1 cellular context compared by ENCODE assay signal in the genomic region with DNA sequence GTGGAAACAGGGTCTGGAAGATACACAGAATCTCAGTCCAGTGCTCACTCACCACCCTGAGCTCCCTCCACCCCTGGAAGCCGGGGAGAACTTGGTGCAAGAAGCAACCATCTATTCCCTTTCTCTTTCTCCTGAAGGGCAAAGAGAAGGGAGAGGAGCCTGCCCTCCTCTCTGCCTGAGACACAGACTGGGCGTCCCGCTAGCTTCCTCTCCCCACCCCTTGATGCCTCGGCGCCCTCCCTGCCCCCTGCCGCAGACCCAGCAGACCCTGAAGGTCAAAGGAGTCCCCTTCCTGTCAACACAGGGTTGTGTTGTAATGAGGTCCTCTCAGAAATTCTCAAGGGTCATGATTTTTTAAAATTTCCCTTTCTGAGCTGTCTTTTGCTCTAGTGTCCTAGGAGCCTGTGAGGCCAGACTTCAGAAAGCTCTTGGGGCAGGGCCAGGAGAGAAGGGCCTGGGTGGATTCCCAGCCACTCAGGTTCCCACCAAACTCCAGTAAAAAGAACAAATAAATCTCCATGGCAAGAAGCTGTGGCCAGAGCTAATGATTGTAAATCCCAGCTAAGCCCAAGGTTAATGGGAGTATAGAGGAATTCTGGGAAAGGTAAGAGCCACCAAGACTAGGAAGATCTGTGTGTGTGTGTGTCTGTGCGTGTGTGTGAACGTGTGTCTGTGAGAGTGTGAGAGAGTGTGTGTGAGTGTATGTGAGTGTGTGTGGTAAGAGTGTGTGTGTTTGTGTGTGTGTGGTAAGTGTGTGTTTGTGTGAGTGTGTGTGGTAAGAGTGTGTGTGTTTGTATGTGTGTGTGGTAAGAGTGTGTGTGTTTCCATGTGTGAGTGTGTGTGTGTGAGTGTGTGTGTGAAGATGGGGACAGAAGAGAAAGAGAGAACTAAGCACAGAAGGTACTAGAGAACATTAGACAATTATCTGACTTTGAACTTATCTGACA.
TF ChIP-seq lines count a peak whose summit lies in the region.

No MANE protein-coding gene starts in this region.

TF ChIP-seq in HepG2, 621 proteins besides CTCF, POLR2A, EP300 and RAD21 (continued from another document and continues in another):
- TF ChIP-seq HOMEZ (CRISPR knock-in tag; IDR thresholded peaks at IDR 0.05; ENCODE audit: low read depth) = no peak
- TF ChIP-seq PRMT3 (CRISPR knock-in tag; IDR thresholded peaks at IDR 0.05; ENCODE audit: borderline replicate concordance, low read depth) = no peak
- TF ChIP-seq BRCA1 (CRISPR knock-in tag; IDR thresholded peaks at IDR 0.05) = no peak
- TF ChIP-seq ZHX1 (CRISPR knock-in tag; IDR thresholded peaks at IDR 0.05; ENCODE audit: low read depth) = no peak
- TF ChIP-seq NR2F6 (IDR thresholded peaks at IDR 0.05) = peak; percentile 65
- no peak for TF ChIP-seq NR2F6 (CRISPR knock-in tag; IDR thresholded peaks at IDR 0.05)
- peak; percentile 87; the same call in 1 of the 2 replicates for TF ChIP-seq NBN (conservative IDR thresholded peaks at IDR 0.05)
- TF ChIP-seq ZNF460 (CRISPR knock-in tag; IDR thresholded peaks at IDR 0.05; ENCODE audit: borderline replicate concordance) = no peak
- TF ChIP-seq, protein P1, sequence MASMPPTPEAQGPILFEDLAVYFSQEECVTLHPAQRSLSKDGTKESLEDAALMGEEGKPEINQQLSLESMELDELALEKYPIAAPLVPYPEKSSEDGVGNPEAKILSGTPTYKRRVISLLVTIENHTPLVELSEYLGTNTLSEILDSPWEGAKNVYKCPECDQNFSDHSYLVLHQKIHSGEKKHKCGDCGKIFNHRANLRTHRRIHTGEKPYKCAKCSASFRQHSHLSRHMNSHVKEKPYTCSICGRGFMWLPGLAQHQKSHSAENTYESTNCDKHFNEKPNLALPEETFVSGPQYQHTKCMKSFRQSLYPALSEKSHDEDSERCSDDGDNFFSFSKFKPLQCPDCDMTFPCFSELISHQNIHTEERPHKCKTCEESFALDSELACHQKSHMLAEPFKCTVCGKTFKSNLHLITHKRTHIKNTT (CRISPR knock-in tag; IDR thresholded peaks at IDR 0.05) = no peak
- peak; percentile 86; the same call in 1 of the 2 replicates for TF ChIP-seq MEIS1 (CRISPR knock-in tag; IDR thresholded peaks at IDR 0.05; ENCODE audit: borderline replicate concordance)
- no peak for TF ChIP-seq ATRX (CRISPR knock-in tag; IDR thresholded peaks at IDR 0.05; ENCODE audit: borderline replicate concordance)
- no peak for TF ChIP-seq GPN1 (CRISPR knock-in tag; IDR thresholded peaks at IDR 0.05; ENCODE audit: borderline replicate concordance)
- TF ChIP-seq PTBP1 (IDR thresholded peaks at IDR 0.05; ENCODE audit: low read depth, low read length, poor library complexity, severe bottlenecking) = no peak
- TF ChIP-seq, protein P2, sequence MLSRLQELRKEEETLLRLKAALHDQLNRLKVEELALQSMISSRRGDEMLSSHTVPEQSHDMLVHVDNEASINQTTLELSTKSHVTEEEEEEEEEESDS (CRISPR knock-in tag; IDR thresholded peaks at IDR 0.05; ENCODE audit: borderline replicate concordance) = no peak
- no peak for TF ChIP-seq ZFP36L1 (CRISPR knock-in tag; IDR thresholded peaks at IDR 0.05)
- TF ChIP-seq GMEB2 (CRISPR knock-in tag; IDR thresholded peaks at IDR 0.05; ENCODE audit: low read depth) = no peak
- TF ChIP-seq, protein P3, sequence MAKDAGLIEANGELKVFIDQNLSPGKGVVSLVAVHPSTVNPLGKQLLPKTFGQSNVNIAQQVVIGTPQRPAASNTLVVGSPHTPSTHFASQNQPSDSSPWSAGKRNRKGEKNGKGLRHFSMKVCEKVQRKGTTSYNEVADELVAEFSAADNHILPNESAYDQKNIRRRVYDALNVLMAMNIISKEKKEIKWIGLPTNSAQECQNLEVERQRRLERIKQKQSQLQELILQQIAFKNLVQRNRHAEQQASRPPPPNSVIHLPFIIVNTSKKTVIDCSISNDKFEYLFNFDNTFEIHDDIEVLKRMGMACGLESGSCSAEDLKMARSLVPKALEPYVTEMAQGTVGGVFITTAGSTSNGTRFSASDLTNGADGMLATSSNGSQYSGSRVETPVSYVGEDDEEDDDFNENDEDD (CRISPR knock-in tag; IDR thresholded peaks at IDR 0.05; ENCODE audit: borderline replicate concordance) = no peak
- 0 out of 2 replicates have a peak, but pooled peaks have one; percentile 10 for TF ChIP-seq ELF3 (CRISPR knock-in tag; IDR thresholded peaks at IDR 0.05)
- no peak for TF ChIP-seq ATF2 (CRISPR knock-in tag; IDR thresholded peaks at IDR 0.05)
- no peak for TF ChIP-seq ZBTB38 (CRISPR knock-in tag; IDR thresholded peaks at IDR 0.05)
- no peak for TF ChIP-seq ZNF33B (CRISPR knock-in tag; IDR thresholded peaks at IDR 0.05)
- TF ChIP-seq FOSL2 (CRISPR knock-in tag; IDR thresholded peaks at IDR 0.05) = no peak
- TF ChIP-seq ZNF101 (CRISPR knock-in tag; IDR thresholded peaks at IDR 0.05; ENCODE audit: borderline replicate concordance, low read depth) = no peak
- TF ChIP-seq, protein P4, sequence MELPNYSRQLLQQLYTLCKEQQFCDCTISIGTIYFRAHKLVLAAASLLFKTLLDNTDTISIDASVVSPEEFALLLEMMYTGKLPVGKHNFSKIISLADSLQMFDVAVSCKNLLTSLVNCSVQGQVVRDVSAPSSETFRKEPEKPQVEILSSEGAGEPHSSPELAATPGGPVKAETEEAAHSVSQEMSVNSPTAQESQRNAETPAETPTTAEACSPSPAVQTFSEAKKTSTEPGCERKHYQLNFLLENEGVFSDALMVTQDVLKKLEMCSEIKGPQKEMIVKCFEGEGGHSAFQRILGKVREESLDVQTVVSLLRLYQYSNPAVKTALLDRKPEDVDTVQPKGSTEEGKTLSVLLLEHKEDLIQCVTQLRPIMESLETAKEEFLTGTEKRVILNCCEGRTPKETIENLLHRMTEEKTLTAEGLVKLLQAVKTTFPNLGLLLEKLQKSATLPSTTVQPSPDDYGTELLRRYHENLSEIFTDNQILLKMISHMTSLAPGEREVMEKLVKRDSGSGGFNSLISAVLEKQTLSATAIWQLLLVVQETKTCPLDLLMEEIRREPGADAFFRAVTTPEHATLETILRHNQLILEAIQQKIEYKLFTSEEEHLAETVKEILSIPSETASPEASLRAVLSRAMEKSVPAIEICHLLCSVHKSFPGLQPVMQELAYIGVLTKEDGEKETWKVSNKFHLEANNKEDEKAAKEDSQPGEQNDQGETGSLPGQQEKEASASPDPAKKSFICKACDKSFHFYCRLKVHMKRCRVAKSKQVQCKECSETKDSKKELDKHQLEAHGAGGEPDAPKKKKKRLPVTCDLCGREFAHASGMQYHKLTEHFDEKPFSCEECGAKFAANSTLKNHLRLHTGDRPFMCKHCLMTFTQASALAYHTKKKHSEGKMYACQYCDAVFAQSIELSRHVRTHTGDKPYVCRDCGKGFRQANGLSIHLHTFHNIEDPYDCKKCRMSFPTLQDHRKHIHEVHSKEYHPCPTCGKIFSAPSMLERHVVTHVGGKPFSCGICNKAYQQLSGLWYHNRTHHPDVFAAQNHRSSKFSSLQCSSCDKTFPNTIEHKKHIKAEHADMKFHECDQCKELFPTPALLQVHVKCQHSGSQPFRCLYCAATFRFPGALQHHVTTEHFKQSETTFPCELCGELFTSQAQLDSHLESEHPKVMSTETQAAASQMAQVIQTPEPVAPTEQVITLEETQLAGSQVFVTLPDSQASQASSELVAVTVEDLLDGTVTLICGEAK (IDR thresholded peaks at IDR 0.05) = 0 out of 2 replicates have a peak, but pooled peaks have one; percentile 36
- TF ChIP-seq, protein P4 (CRISPR knock-in tag; IDR thresholded peaks at IDR 0.05) = 0 out of 2 replicates have a peak, but pooled peaks have one; percentile 39
- TF ChIP-seq HMGXB4 (CRISPR knock-in tag; IDR thresholded peaks at IDR 0.05; ENCODE audit: borderline replicate concordance in 1 of 2, low read depth in 1 of 2) = peak in 1 of 2 experiments; percentile 59; a peak in 1 of 4 replicates
- TF ChIP-seq RARA (CRISPR knock-in tag; IDR thresholded peaks at IDR 0.05) = peak; percentile 47; the same call in 1 of the 2 replicates
- TF ChIP-seq ZNF614 (CRISPR knock-in tag; IDR thresholded peaks at IDR 0.05; ENCODE audit: borderline replicate concordance) = no peak
- TF ChIP-seq MIXL1 (CRISPR knock-in tag; IDR thresholded peaks at IDR 0.05) = no peak
- TF ChIP-seq ISX (CRISPR knock-in tag; conservative IDR thresholded peaks at IDR 0.05) = no peak
- TF ChIP-seq ZFY (CRISPR knock-in tag; IDR thresholded peaks at IDR 0.05) = no peak
- TF ChIP-seq ZNF382 (CRISPR knock-in tag; IDR thresholded peaks at IDR 0.05; ENCODE audit: borderline replicate concordance) = no peak
